ENCODE assay signal across 10 cellular contexts in the genomic region with DNA sequence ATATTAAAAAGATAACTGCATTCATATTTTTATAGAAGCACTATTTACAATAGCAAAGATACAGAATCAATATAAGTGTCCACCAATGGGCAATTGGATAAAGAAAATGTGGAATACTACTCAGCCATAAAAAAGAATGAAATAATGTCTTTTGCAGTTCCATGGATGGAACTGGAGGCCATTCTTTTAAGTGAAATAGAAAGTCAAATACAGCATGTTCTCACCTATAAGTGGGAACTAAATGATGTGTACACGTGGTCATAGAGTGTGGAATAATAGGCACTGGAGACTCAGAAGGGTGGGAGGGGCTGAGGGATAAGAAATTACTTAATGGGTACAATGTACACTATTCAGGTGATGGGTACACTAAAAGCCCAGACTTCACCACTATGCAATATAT.
"Had no signal": no experiment of that assay in that cellular context is flagged by ENCODE, and none has a peak within 500 bp of the region (broad histone marks: within the 10 kb centered on the region; RNA-seq: fewer than 3 reads in every experiment).

No MANE protein-coding gene starts in this region.

- H3K9ac ChIP-seq: GM23248 had no signal

- ATAC-seq: GM23338, HCT116 had no signal

- H2AFZ ChIP-seq: GM23248, GM23338 had no signal

- H3K4me1 ChIP-seq: HAP-1 had no signal

- H3K4me3 ChIP-seq: GM23248, GM23338, HAP-1 had no signal

- H3K4me2 ChIP-seq: GM23338 had no signal

- DNase-seq: GM23248, GOT3, H7, H9, HCEC 1CT, HFFc6 had no signal

- H3K36me3 ChIP-seq: HAP-1 had no signal

- FAIRE-seq: H1 had no signal

- H3K27ac ChIP-seq: GM23248 had no signal
